20 cellular contexts compared by ENCODE assay signal in genomic region chr1:22437573-22437972, GRCh38. TPM values are rescaled to one million over a fixed set of nuclear protein-coding genes. Genes with fewer than 3 reads are reported as not detected.
DNase-seq lines count a peak whose midpoint lies in the region; ATAC-seq, FAIRE-seq and TF ChIP-seq lines count a peak whose summit lies in the region.
"Had no signal": no experiment of that assay in that cellular context is flagged by ENCODE, and none has a peak within 500 bp of the region (broad histone marks: within the 10 kb centered on the region; RNA-seq: fewer than 3 reads in every experiment).

No MANE protein-coding gene starts in this region.

- H3K4me3 ChIP-seq in breast epithelium (no peak overlapping the region), NB4 (ENCODE audit: low read depth, low read length) (no peak overlapping the region), H1 (ENCODE audit: extremely low read depth in 1 of 4, insufficient read depth in 2 of 4, low read depth in 3 of 4, low read length in 4 of 4) (no peak overlapping the region)
- H3K4me3 ChIP-seq: BLaER1, MG63, SK-N-MC had no signal

- no peak overlapping the region for H2BK12ac ChIP-seq in H1 (ENCODE audit: low read depth, low read length)

- no peak overlapping the region for H3K4me2 ChIP-seq in H1 (ENCODE audit: insufficient read depth in 1 of 2, low read depth in 2 of 2, low read length in 2 of 2)
- H3K4me2 ChIP-seq: BLaER1 had no signal

- no peak for FAIRE-seq in H1 (lab: Jason Lieb, UNC)
- FAIRE-seq: GM19239, RCC 7860 had no signal

- peaks cover 0 to 21% of the 10 kb centered on the region in 2 donors for H3K9me3 ChIP-seq in breast epithelium
- peaks cover 0 to 3% of the 10 kb centered on the region in 2 experiments; a peak in 2 of 4 replicates for H3K9me3 ChIP-seq in H1 (ENCODE audit: insufficient read depth in 2 of 2, low read depth in 1 of 2, low read length in 1 of 2)

- H2AFZ ChIP-seq in H1 (ENCODE audit: low read length), result no peak overlapping the region

- no peak for TF ChIP-seq EP300 in H1 (IDR thresholded peaks at IDR 0.05; ENCODE audit: borderline replicate concordance in 1 of 2, low read depth in 2 of 2, low read length in 2 of 2)

- H2BK20ac ChIP-seq in H1 (ENCODE audit: low read length), result no peak overlapping the region

- no peak overlapping the region for H3K9ac ChIP-seq in H1 (replicated peaks in 1 of 4; ENCODE audit: extremely low read depth in 1 of 4, low read depth in 3 of 4, low read length in 3 of 4)
- H3K9ac ChIP-seq: BLaER1 had no signal

- H3K4me1 Mint-ChIP-seq in MCF 10A (ENCODE audit: insufficient read depth, unreplicated experiment), result no peaks in the 10 kb centered on the region
- H3K4me1 Mint-ChIP-seq: CD4-positive, alpha-beta memory T cell had no signal

- peaks cover 32% of the 10 kb centered on the region for H3K27me3 Mint-ChIP-seq in MCF 10A (ENCODE audit: insufficient read depth, unreplicated experiment)

- H3K79me2 ChIP-seq in H1 (ENCODE audit: control insufficient read depth in 1 of 2, insufficient read depth in 2 of 2, low read length in 2 of 2), result no peaks in the 10 kb centered on the region

- no peaks in the 10 kb centered on the region for H3K36me3 ChIP-seq in breast epithelium
- H3K36me3 ChIP-seq in H1 (ENCODE audit: control insufficient read depth in 2 of 4, insufficient read depth in 4 of 4, low read length in 3 of 4), result no peaks in the 10 kb centered on the region; a peak in 1 of 8 replicates
- H3K36me3 ChIP-seq: BLaER1, MG63 had no signal

- H4K8ac ChIP-seq in H1 (ENCODE audit: extremely low read depth, insufficient read depth, low read length), result no peak overlapping the region

- CTCF ChIA-PET in MCF 10A (lab: Yijun Ruan, JAX) (no interaction called here), H1 (lab: Charles Lee; ENCODE audit: partially characterized antibody) (interaction anchor here (0.6 kb wide), 1 partner anchor 465 kb away, joined by 4 read pairs; no protein-coding TSS in a partner anchor)

- DNase-seq in MCF 10A (ENCODE audit: unreplicated experiment) (peak; percentile 30), breast epithelium (ENCODE audit: low spot score in 2 of 2) (no peak), NB4 (ENCODE audit: low read depth) (peak; percentile 57), H1 (ENCODE audit: low read depth in 1 of 2, low spot score in 2 of 2) (no peak), NCI-H2107 treated with DMSO at 0.1 percent for 48 hours (lab: John Stamatoyannopoulos, UW; ENCODE audit: unreplicated experiment) (no peak), pons (ENCODE audit: low spot score) (no peak)
- DNase-seq: CD4-positive, alpha-beta memory T cell; DMS153; GF-D8; MG63; NCI-H187; NCI-H2107; NCI-H226; NCI-H524 had no signal

- H3K27ac Mint-ChIP-seq in MCF 10A (ENCODE audit: low read depth, unreplicated experiment), result no peak overlapping the region
- H3K27ac Mint-ChIP-seq: CD4-positive, alpha-beta memory T cell had no signal

- no peak overlapping the region for H3K18ac ChIP-seq in H1 (ENCODE audit: extremely low read depth, low read length)

- H3K79me1 ChIP-seq in H1 (ENCODE audit: low read depth, low read length), result no peaks in the 10 kb centered on the region

- H3K4me1 ChIP-seq in breast epithelium (no peaks in the 10 kb centered on the region), H1 (replicated peaks in 1 of 4; ENCODE audit: control insufficient read depth in 3 of 4, insufficient read depth in 4 of 4, low read length in 3 of 4) (peaks cover 1 to 6% (median 4%) of the 10 kb centered on the region in 4 experiments; a peak in 3 of 7 replicates)
- H3K4me1 ChIP-seq: BLaER1 had no signal

- H3K4ac ChIP-seq in H1 (replicated peaks; ENCODE audit: insufficient read length, low read depth, low read length), result no peak overlapping the region

- intact Hi-C loops in MCF 10A (cut with micrococcal nuclease), result no loop called here
- intact Hi-C loops in breast epithelium (cut with DNase I; ENCODE audit: low total_unique reads), result no loop called here

- no peak overlapping the region for H2BK120ac ChIP-seq in H1 (replicated peaks; ENCODE audit: low read depth, low read length)

- no peak overlapping the region for H2BK5ac ChIP-seq in H1 (ENCODE audit: low read depth, low read length)

- TF ChIP-seq CTCF in MCF 10A (IDR thresholded peaks at IDR 0.05; ENCODE audit: unreplicated experiment), result no peak
- TF ChIP-seq CTCF in breast epithelium (IDR thresholded peaks at IDR 0.05), result no peak
- TF ChIP-seq CTCF in NB4 (IDR thresholded peaks at IDR 0.05; ENCODE audit: low read depth, low read length), result no peak
- TF ChIP-seq CTCF in H1 (IDR thresholded peaks at IDR 0.05; ENCODE audit: control extremely low read depth in 1 of 3, insufficient read depth in 1 of 3, low read depth in 1 of 3, low read length in 3 of 3), result no peak

- H4K20me1 ChIP-seq in H1 (replicated peaks in 1 of 2; ENCODE audit: control insufficient read depth in 1 of 2, insufficient read depth in 2 of 2, low read length in 2 of 2), result no peaks in the 10 kb centered on the region
- H4K20me1 ChIP-seq: BLaER1 had no signal

- no peak for ATAC-seq in HG03565 (IDR thresholded peaks at IDR 0.05; ENCODE audit: unreplicated experiment)
- ATAC-seq: Right ventricle myocardium inferior had no signal

- BruUV-seq in MCF 10A (replicated peaks; lab: Mats Ljungman, UMichigan), result no TSS peak

- no peak overlapping the region for H3K56ac ChIP-seq in H1 (replicated peaks; ENCODE audit: insufficient read length, low read depth, low read length)

- TF ChIP-seq POLR2A in breast epithelium (IDR thresholded peaks at IDR 0.05) (no peak), NB4 (IDR thresholded peaks at IDR 0.05; ENCODE audit: extremely low read depth, insufficient read length) (no peak), H1 (IDR thresholded peaks at IDR 0.05; ENCODE audit: control extremely low read depth in 1 of 2, low read depth in 2 of 2, low read length in 2 of 2) (no peak)

- no peak overlapping the region for H4K91ac ChIP-seq in H1 (replicated peaks; ENCODE audit: insufficient read length, low read length)

- H3K9me3 Mint-ChIP-seq in MCF 10A (ENCODE audit: unreplicated experiment), result peaks cover 22% of the 10 kb centered on the region

- no peaks in the 10 kb centered on the region for H3K27me3 ChIP-seq in breast epithelium
- no peaks in the 10 kb centered on the region for H3K27me3 ChIP-seq in H1 (replicated peaks in 1 of 4; ENCODE audit: control insufficient read depth in 3 of 4, extremely low read depth in 1 of 4, insufficient read depth in 3 of 4, low read length in 3 of 4)
- H3K27me3 ChIP-seq: BLaER1, MG63 had no signal

- no peak overlapping the region for H2AK5ac ChIP-seq in H1 (ENCODE audit: low read depth, low read length)

- no peak for TF ChIP-seq RAD21 in H1 (IDR thresholded peaks at IDR 0.05 in 1 of 2, conservative IDR thresholded peaks at IDR 0.05 in 1 of 2; ENCODE audit: low read depth in 2 of 2, low read length in 2 of 2)

- 95% methylated on average over 13 of the region's 13 CpGs; no CpG with 5 or more reads in 1 of the 2 experiments for WGBS in H1 (ENCODE audit: extremely low coverage in 1 of 2, insufficient coverage in 1 of 2, insufficient read length in 1 of 2, insufficient replicate concordance in 2 of 2, low coverage in 1 of 2, low lambda C conversion rate in 2 of 2, missing lambda C conversion rate in 1 of 2), 2 experiments

- POLR2A ChIA-PET in MCF 10A (lab: Yijun Ruan, JAX) (no interaction called here), H1 (lab: Charles Lee; ENCODE audit: partially characterized antibody) (no interaction called here)

- H3K4me3 Mint-ChIP-seq in MCF 10A (ENCODE audit: unreplicated experiment), result no peak overlapping the region
- H3K4me3 Mint-ChIP-seq: CD4-positive, alpha-beta memory T cell had no signal

- no peak overlapping the region for H3K23ac ChIP-seq in H1 (ENCODE audit: insufficient read length)

- H4K5ac ChIP-seq in H1 (ENCODE audit: insufficient read length, low read depth, low read length), result no peak overlapping the region

- H3K23me2 ChIP-seq in H1 (ENCODE audit: low read depth, low read length), result no peaks in the 10 kb centered on the region

- H3K36me3 Mint-ChIP-seq in MCF 10A (ENCODE audit: insufficient read depth, unreplicated experiment), result no peaks in the 10 kb centered on the region

- H3K27ac ChIP-seq in breast epithelium (no peak overlapping the region), H1 (ENCODE audit: low read depth, low read length) (no peak overlapping the region)
- H3K27ac ChIP-seq: BLaER1, SK-N-MC had no signal

- H2BK15ac ChIP-seq in H1 (ENCODE audit: low read length), result no peak overlapping the region

- no peak overlapping the region for H3K14ac ChIP-seq in H1 (ENCODE audit: insufficient read length)

TF ChIP-seq in H1, 55 proteins besides CTCF, POLR2A, EP300 and RAD21:
- TF ChIP-seq CEBPB (IDR thresholded peaks at IDR 0.05; ENCODE audit: low read depth, low read length) (peak; percentile 63), RBBP5 (IDR thresholded peaks at IDR 0.05; ENCODE audit: borderline replicate concordance, low read depth, low read length) (no peak)

RNA-seq across cellular contexts. Expression of gene ZBTB40, which starts 14.1 kb away (rescaled TPM):
- 20.4 and 25.2 TPM in 2 replicates for total RNA-seq in MCF 10A (2022)
- total RNA-seq in breast epithelium, result 10 to 100 TPM; 15.7 to 24.6 (median 22.0) TPM
- 16.6 and 19.3 TPM in 2 replicates for total RNA-seq in H1 (2021; fragmentation: NEBNext Ultra II Directional; extraction: Animal tissue kit (Norgen Biotek cat#: 25700))
- 3.1 and 5.1 TPM in 2 replicates for polyA plus RNA-seq in H1 (2011; rRNA removed)
- 4.9 TPM for polyA plus RNA-seq in H1 (2011; cell fraction: cytosol; rRNA removed)
- 20.2 TPM for polyA plus RNA-seq in H1 (2011; cell fraction: nucleus; rRNA removed)
- 5.6 to 12.9 TPM (median 9.5 TPM) in 4 replicates for polyA plus RNA-seq in H1 (2012, experiment 1 of 2)
- 1.8 TPM for polyA plus RNA-seq in H1 (2012, experiment 2 of 2)
- 7.7 TPM for polyA plus RNA-seq in H1 (2013, experiment 1 of 2)
- polyA plus RNA-seq in H1 (2013, experiment 2 of 2), result 6.6 TPM
- polyA minus RNA-seq in H1 (2011; rRNA and poly(A)+ RNA removed), result 12.5 and 17.9 TPM in 2 replicates
- 7.0 TPM for polyA minus RNA-seq in H1 (2011; cell fraction: cytosol; rRNA and poly(A)+ RNA removed)
- polyA minus RNA-seq in H1 (2011; cell fraction: nucleus; rRNA and poly(A)+ RNA removed), result 11.8 TPM

Comparison
In these comparisons a context has a peak if more than half of its experiments do, and no peak if none do; other contexts are left out.
1. DNase-seq: peak in MCF 10A (single experiment) and NB4 (single experiment); none in breast epithelium (0 of 2), H1 (0 of 2), NCI-H2107 treated with DMSO at 0.1 percent for 48 hours (single experiment) and pons (single experiment).